1 cellular context compared by ENCODE assay signal in genomic region chr17:72121164-72122001, GRCh38.
TF ChIP-seq lines count a peak whose summit lies in the region.

No MANE protein-coding gene starts in this region.

TF ChIP-seq in HepG2, 621 proteins besides CTCF, POLR2A, EP300 and RAD21 (continued from another document and continues in another):
- TF ChIP-seq, protein P1, sequence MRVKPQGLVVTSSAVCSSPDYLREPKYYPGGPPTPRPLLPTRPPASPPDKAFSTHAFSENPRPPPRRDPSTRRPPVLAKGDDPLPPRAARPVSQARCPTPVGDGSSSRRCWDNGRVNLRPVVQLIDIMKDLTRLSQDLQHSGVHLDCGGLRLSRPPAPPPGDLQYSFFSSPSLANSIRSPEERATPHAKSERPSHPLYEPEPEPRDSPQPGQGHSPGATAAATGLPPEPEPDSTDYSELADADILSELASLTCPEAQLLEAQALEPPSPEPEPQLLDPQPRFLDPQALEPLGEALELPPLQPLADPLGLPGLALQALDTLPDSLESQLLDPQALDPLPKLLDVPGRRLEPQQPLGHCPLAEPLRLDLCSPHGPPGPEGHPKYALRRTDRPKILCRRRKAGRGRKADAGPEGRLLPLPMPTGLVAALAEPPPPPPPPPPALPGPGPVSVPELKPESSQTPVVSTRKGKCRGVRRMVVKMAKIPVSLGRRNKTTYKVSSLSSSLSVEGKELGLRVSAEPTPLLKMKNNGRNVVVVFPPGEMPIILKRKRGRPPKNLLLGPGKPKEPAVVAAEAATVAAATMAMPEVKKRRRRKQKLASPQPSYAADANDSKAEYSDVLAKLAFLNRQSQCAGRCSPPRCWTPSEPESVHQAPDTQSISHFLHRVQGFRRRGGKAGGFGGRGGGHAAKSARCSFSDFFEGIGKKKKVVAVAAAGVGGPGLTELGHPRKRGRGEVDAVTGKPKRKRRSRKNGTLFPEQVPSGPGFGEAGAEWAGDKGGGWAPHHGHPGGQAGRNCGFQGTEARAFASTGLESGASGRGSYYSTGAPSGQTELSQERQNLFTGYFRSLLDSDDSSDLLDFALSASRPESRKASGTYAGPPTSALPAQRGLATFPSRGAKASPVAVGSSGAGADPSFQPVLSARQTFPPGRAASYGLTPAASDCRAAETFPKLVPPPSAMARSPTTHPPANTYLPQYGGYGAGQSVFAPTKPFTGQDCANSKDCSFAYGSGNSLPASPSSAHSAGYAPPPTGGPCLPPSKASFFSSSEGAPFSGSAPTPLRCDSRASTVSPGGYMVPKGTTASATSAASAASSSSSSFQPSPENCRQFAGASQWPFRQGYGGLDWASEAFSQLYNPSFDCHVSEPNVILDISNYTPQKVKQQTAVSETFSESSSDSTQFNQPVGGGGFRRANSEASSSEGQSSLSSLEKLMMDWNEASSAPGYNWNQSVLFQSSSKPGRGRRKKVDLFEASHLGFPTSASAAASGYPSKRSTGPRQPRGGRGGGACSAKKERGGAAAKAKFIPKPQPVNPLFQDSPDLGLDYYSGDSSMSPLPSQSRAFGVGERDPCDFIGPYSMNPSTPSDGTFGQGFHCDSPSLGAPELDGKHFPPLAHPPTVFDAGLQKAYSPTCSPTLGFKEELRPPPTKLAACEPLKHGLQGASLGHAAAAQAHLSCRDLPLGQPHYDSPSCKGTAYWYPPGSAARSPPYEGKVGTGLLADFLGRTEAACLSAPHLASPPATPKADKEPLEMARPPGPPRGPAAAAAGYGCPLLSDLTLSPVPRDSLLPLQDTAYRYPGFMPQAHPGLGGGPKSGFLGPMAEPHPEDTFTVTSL (CRISPR knock-in tag; IDR thresholded peaks at IDR 0.05; ENCODE audit: borderline replicate concordance), result peak; percentile 80; the same call in 1 of the 2 replicates
- TF ChIP-seq MXD4 (CRISPR knock-in tag; IDR thresholded peaks at IDR 0.05) (no peak; the same call in 1 of the 2 replicates), ZNF562 (CRISPR knock-in tag; IDR thresholded peaks at IDR 0.05; ENCODE audit: borderline replicate concordance) (no peak; the same call in 1 of the 2 replicates), ZKSCAN1 (IDR thresholded peaks at IDR 0.05; ENCODE audit: low read length) (no peak), DRAP1 (CRISPR knock-in tag; IDR thresholded peaks at IDR 0.05) (no peak), CAMTA2 (CRISPR knock-in tag; IDR thresholded peaks at IDR 0.05; ENCODE audit: borderline replicate concordance) (peak; percentile 84), TERF1 (CRISPR knock-in tag; IDR thresholded peaks at IDR 0.05) (0 out of 2 replicates have a peak, but pooled peaks have one; percentile 56), PAXIP1 (CRISPR knock-in tag; conservative IDR thresholded peaks at IDR 0.05) (no peak), KLF16 (CRISPR knock-in tag; IDR thresholded peaks at IDR 0.05) (peak in 1 of 2 experiments; percentile 32; a peak in 1 of 4 replicates), ZNF329 (CRISPR knock-in tag; IDR thresholded peaks at IDR 0.05; ENCODE audit: low read depth) (peak; percentile 73; the same call in 1 of the 2 replicates), NR3C1 (CRISPR knock-in tag; IDR thresholded peaks at IDR 0.05) (no peak), KMT2B (CRISPR knock-in tag; IDR thresholded peaks at IDR 0.05) (no peak; the same call in 1 of the 2 replicates), FOXK2 (IDR thresholded peaks at IDR 0.05) (no peak), ZNF512B (CRISPR knock-in tag; IDR thresholded peaks at IDR 0.05; ENCODE audit: borderline replicate concordance) (peak; percentile 11; the same call in 1 of the 2 replicates), POLR2G (IDR thresholded peaks at IDR 0.05; ENCODE audit: low read depth, low read length) (peak; percentile 75), ZFP90 (CRISPR knock-in tag; IDR thresholded peaks at IDR 0.05; ENCODE audit: borderline replicate concordance) (no peak; the same call in 1 of the 2 replicates), HOMEZ (CRISPR knock-in tag; IDR thresholded peaks at IDR 0.05; ENCODE audit: low read depth) (0 out of 2 replicates have a peak, but pooled peaks have one; percentile 1), THAP11 (CRISPR knock-in tag; IDR thresholded peaks at IDR 0.05) (no peak; the same call in 1 of the 2 replicates), HDAC1 (CRISPR knock-in tag; IDR thresholded peaks at IDR 0.05) (peak; percentile 88), REL (CRISPR knock-in tag; conservative IDR thresholded peaks at IDR 0.05) (peak; percentile 58; the same call in 1 of the 2 replicates), RFX1 (IDR thresholded peaks at IDR 0.05) (no peak), GLMP (CRISPR knock-in tag; IDR thresholded peaks at IDR 0.05; ENCODE audit: borderline replicate concordance) (no peak), NCOA1 (CRISPR knock-in tag; IDR thresholded peaks at IDR 0.05) (no peak), FLYWCH1 (CRISPR knock-in tag; IDR thresholded peaks at IDR 0.05) (no peak), IKZF1 (IDR thresholded peaks at IDR 0.05) (no peak), ZNF121 (CRISPR knock-in tag; IDR thresholded peaks at IDR 0.05) (no peak; the same call in 1 of the 2 replicates), TAF15 (IDR thresholded peaks at IDR 0.05; ENCODE audit: low read depth, low read length, poor library complexity, severe bottlenecking) (peak; percentile 86)
- TF ChIP-seq, protein P2, sequence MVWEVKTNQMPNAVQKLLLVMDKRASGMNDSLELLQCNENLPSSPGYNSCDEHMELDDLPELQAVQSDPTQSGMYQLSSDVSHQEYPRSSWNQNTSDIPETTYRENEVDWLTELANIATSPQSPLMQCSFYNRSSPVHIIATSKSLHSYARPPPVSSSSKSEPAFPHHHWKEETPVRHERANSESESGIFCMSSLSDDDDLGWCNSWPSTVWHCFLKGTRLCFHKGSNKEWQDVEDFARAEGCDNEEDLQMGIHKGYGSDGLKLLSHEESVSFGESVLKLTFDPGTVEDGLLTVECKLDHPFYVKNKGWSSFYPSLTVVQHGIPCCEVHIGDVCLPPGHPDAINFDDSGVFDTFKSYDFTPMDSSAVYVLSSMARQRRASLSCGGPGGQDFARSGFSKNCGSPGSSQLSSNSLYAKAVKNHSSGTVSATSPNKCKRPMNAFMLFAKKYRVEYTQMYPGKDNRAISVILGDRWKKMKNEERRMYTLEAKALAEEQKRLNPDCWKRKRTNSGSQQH (CRISPR knock-in tag; IDR thresholded peaks at IDR 0.05; ENCODE audit: low read depth), result no peak
- TF ChIP-seq, protein P3, sequence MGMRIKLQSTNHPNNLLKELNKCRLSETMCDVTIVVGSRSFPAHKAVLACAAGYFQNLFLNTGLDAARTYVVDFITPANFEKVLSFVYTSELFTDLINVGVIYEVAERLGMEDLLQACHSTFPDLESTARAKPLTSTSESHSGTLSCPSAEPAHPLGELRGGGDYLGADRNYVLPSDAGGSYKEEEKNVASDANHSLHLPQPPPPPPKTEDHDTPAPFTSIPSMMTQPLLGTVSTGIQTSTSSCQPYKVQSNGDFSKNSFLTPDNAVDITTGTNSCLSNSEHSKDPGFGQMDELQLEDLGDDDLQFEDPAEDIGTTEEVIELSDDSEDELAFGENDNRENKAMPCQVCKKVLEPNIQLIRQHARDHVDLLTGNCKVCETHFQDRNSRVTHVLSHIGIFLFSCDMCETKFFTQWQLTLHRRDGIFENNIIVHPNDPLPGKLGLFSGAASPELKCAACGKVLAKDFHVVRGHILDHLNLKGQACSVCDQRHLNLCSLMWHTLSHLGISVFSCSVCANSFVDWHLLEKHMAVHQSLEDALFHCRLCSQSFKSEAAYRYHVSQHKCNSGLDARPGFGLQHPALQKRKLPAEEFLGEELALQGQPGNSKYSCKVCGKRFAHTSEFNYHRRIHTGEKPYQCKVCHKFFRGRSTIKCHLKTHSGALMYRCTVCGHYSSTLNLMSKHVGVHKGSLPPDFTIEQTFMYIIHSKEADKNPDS (CRISPR knock-in tag; IDR thresholded peaks at IDR 0.05), result 0 out of 2 replicates have a peak, but pooled peaks have one; percentile 28
- TF ChIP-seq, protein P4, sequence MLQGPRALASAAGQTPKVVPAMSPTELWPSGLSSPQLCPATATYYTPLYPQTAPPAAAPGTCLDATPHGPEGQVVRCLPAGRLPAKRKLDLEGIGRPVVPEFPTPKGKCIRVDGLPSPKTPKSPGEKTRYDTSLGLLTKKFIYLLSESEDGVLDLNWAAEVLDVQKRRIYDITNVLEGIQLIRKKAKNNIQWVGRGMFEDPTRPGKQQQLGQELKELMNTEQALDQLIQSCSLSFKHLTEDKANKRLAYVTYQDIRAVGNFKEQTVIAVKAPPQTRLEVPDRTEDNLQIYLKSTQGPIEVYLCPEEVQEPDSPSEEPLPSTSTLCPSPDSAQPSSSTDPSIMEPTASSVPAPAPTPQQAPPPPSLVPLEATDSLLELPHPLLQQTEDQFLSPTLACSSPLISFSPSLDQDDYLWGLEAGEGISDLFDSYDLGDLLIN (CRISPR knock-in tag; IDR thresholded peaks at IDR 0.05; ENCODE audit: borderline replicate concordance), result no peak; the same call in 1 of the 2 replicates
